ENCODE assay signal across 1 cellular context in the genomic region with DNA sequence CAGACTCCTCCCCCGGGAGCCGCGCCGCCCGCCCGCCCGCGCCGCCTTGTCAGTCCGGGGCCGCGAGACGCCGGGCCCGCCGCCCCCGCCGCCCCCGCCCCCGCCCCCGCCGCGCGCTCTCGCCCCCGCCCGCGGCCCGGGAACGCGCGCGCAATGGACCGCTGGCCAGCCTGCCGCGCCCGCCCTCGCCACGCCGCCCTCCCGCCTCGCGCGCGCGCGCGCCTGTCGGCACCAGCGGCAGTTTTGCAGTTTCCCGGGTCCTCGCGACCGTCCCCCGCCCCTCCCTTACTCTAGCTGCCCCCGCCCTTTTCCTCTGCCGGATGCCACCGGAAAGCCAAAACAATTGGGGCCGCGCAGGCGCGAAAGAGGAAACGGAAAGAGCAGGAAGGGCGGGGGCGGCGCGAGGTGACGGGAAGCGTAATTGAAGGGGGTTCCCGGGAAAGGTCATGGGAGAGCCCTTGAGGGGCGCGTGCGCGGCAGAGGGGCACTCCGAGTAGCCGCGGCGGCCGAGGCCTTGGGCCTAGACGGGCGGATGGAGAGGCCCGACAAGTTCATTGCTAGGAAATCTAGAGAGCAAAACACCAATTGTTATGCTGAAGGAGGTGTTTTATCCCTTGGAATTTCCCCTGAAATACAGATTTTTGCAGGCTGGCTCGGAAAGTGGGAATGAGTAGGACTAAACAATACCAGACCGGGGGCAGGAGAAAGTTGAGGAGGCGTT.
A peak's percentile ranks its signal among the peaks of the same experiment; 100 is the strongest.
TF ChIP-seq lines count a peak whose summit lies in the region.

No MANE protein-coding gene starts in this region.

TF ChIP-seq in GM12878, 131 proteins besides CTCF, POLR2A, EP300 and RAD21 (continued from another document):
- TF ChIP-seq, protein P1, sequence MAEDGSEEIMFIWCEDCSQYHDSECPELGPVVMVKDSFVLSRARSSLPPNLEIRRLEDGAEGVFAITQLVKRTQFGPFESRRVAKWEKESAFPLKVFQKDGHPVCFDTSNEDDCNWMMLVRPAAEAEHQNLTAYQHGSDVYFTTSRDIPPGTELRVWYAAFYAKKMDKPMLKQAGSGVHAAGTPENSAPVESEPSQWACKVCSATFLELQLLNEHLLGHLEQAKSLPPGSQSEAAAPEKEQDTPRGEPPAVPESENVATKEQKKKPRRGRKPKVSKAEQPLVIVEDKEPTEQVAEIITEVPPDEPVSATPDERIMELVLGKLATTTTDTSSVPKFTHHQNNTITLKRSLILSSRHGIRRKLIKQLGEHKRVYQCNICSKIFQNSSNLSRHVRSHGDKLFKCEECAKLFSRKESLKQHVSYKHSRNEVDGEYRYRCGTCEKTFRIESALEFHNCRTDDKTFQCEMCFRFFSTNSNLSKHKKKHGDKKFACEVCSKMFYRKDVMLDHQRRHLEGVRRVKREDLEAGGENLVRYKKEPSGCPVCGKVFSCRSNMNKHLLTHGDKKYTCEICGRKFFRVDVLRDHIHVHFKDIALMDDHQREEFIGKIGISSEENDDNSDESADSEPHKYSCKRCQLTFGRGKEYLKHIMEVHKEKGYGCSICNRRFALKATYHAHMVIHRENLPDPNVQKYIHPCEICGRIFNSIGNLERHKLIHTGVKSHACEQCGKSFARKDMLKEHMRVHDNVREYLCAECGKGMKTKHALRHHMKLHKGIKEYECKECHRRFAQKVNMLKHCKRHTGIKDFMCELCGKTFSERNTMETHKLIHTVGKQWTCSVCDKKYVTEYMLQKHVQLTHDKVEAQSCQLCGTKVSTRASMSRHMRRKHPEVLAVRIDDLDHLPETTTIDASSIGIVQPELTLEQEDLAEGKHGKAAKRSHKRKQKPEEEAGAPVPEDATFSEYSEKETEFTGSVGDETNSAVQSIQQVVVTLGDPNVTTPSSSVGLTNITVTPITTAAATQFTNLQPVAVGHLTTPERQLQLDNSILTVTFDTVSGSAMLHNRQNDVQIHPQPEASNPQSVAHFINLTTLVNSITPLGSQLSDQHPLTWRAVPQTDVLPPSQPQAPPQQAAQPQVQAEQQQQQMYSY (CRISPR knock-in tag; IDR thresholded peaks at IDR 0.05) = no peak
- TF ChIP-seq, protein P2, sequence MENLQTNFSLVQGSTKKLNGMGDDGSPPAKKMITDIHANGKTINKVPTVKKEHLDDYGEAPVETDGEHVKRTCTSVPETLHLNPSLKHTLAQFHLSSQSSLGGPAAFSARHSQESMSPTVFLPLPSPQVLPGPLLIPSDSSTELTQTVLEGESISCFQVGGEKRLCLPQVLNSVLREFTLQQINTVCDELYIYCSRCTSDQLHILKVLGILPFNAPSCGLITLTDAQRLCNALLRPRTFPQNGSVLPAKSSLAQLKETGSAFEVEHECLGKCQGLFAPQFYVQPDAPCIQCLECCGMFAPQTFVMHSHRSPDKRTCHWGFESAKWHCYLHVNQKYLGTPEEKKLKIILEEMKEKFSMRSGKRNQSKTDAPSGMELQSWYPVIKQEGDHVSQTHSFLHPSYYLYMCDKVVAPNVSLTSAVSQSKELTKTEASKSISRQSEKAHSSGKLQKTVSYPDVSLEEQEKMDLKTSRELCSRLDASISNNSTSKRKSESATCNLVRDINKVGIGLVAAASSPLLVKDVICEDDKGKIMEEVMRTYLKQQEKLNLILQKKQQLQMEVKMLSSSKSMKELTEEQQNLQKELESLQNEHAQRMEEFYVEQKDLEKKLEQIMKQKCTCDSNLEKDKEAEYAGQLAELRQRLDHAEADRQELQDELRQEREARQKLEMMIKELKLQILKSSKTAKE (IDR thresholded peaks at IDR 0.05; ENCODE audit: low read depth, poor library complexity, severe bottlenecking) = no peak
- no peak for TF ChIP-seq RAD51 (IDR thresholded peaks at IDR 0.05)
- peak; percentile 73 for TF ChIP-seq SIN3A (IDR thresholded peaks at IDR 0.05; ENCODE audit: low read depth, low read length)
- TF ChIP-seq, protein P3, sequence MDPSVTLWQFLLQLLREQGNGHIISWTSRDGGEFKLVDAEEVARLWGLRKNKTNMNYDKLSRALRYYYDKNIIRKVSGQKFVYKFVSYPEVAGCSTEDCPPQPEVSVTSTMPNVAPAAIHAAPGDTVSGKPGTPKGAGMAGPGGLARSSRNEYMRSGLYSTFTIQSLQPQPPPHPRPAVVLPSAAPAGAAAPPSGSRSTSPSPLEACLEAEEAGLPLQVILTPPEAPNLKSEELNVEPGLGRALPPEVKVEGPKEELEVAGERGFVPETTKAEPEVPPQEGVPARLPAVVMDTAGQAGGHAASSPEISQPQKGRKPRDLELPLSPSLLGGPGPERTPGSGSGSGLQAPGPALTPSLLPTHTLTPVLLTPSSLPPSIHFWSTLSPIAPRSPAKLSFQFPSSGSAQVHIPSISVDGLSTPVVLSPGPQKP (IDR thresholded peaks at IDR 0.05; ENCODE audit: low read depth, low read length) = 0 out of 2 replicates have a peak, but pooled peaks have one; percentile 24
- peak; percentile 55; the same call in 1 of the 2 replicates for TF ChIP-seq YY1 (IDR thresholded peaks at IDR 0.05; ENCODE audit: low read depth, low read length)
- TF ChIP-seq, protein P4, sequence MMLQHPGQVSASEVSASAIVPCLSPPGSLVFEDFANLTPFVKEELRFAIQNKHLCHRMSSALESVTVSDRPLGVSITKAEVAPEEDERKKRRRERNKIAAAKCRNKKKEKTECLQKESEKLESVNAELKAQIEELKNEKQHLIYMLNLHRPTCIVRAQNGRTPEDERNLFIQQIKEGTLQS (IDR thresholded peaks at IDR 0.05; ENCODE audit: borderline replicate concordance, extremely low read depth, low read depth, low read length) = no peak
- TF ChIP-seq IKZF2 (IDR thresholded peaks at IDR 0.05) = peak; percentile 60 to 61
- TF ChIP-seq POU2F2 (IDR thresholded peaks at IDR 0.05; ENCODE audit: borderline replicate concordance, low read depth, low read length) = peak; percentile 28; the same call in 1 of the 3 replicates
- TF ChIP-seq IKZF1 (conservative IDR thresholded peaks at IDR 0.05) = peak; percentile 87
- TF ChIP-seq MEF2A (IDR thresholded peaks at IDR 0.05; ENCODE audit: insufficient read depth, low read depth, low read length) = no peak
- TF ChIP-seq ZZZ3 (IDR thresholded peaks at IDR 0.05; ENCODE audit: control insufficient read depth, insufficient read length, low read depth) = no peak
- TF ChIP-seq SMAD1 (IDR thresholded peaks at IDR 0.05; ENCODE audit: low read depth, partially characterized antibody) = no peak
- TF ChIP-seq ZNF384 (IDR thresholded peaks at IDR 0.05; ENCODE audit: borderline replicate concordance, low read depth, low read length) = no peak
- TF ChIP-seq MYC (IDR thresholded peaks at IDR 0.05; ENCODE audit: insufficient read depth, insufficient read length, insufficient replicate concordance, low read length, severe bottlenecking) = no peak
